12 cellular contexts compared by ENCODE assay signal in genomic region chr14:101726954-101727302, GRCh38. TPM values are rescaled to one million over a fixed set of nuclear protein-coding genes. Genes with fewer than 3 reads are reported as not detected.
DNase-seq lines count a peak whose midpoint lies in the region; ATAC-seq and TF ChIP-seq lines count a peak whose summit lies in the region.
"Had no signal": no experiment of that assay in that cellular context is flagged by ENCODE, and none has a peak within 500 bp of the region (broad histone marks: within the 10 kb centered on the region; RNA-seq: fewer than 3 reads in every experiment).

No MANE protein-coding gene starts in this region.

- no peak overlapping the region for H2AFZ ChIP-seq in neural progenitor cell (replicated peaks)

- no peak overlapping the region for H3K9ac ChIP-seq in neural progenitor cell

- CTCF ChIA-PET in CD4-positive, alpha-beta memory T cell (lab: Charles Lee; ENCODE audit: partially characterized antibody), result interaction anchor here (0.9 to 1.4 kb wide), 2 partner anchors 19 to 44 kb away, joined by 3 to 6 read pairs; no protein-coding TSS in a partner anchor

- H3K9me3 Mint-ChIP-seq in CD14-positive monocyte (peaks cover 6 to 26% (median 12%) of the 10 kb centered on the region in 7 donors), neural progenitor cell (peaks cover 4% of the 10 kb centered on the region)
- H3K9me3 Mint-ChIP-seq in CD4-positive, alpha-beta memory T cell, result peaks cover 0 to 1% (median 0%) of the 10 kb centered on the region in 8 donors
- peaks cover 0 to 4% of the 10 kb centered on the region in 2 donors for H3K9me3 Mint-ChIP-seq in effector memory CD8-positive, alpha-beta T cell

- H3K27me3 Mint-ChIP-seq in CD14-positive monocyte (ENCODE audit: low read depth in 3 of 3) (peaks cover 11 to 21% (median 17%) of the 10 kb centered on the region in 3 donors), neural progenitor cell (ENCODE audit: insufficient read depth, low read depth) (peaks cover 2% of the 10 kb centered on the region)
- H3K27me3 Mint-ChIP-seq in CD4-positive, alpha-beta memory T cell, result no peaks in the 10 kb centered on the region
- no peaks in the 10 kb centered on the region for H3K27me3 Mint-ChIP-seq in effector memory CD8-positive, alpha-beta T cell
- H3K27me3 Mint-ChIP-seq: B cell had no signal

- H3K27me3 ChIP-seq in CD4-positive, alpha-beta memory T cell (ENCODE audit: insufficient read depth, low read length), result no peaks in the 10 kb centered on the region
- H3K27me3 ChIP-seq in neural progenitor cell, result no peaks in the 10 kb centered on the region

- no peaks in the 10 kb centered on the region for H3K9me3 ChIP-seq in CD4-positive, alpha-beta memory T cell (ENCODE audit: control insufficient read depth in 1 of 2, low read length in 2 of 2)
- H3K9me3 ChIP-seq in neural progenitor cell (ENCODE audit: low read depth), result no peaks in the 10 kb centered on the region

- intact Hi-C loops in CD14-positive monocyte (cut with micrococcal nuclease), result no loop called here
- intact Hi-C loops in CD4-positive, alpha-beta memory T cell (cut with micrococcal nuclease), result no loop called here

- H3K36me3 ChIP-seq in CD4-positive, alpha-beta memory T cell (ENCODE audit: insufficient read depth, low read length), result no peaks in the 10 kb centered on the region
- no peaks in the 10 kb centered on the region for H3K36me3 ChIP-seq in neural progenitor cell

- no peak for ATAC-seq in effector memory CD8-positive, alpha-beta T cell (replicated peaks)

- H3K27ac ChIP-seq in CD4-positive, alpha-beta memory T cell (ENCODE audit: low read depth, low read length), result no peak overlapping the region
- no peak overlapping the region for H3K27ac ChIP-seq in neural progenitor cell

- H3K79me2 ChIP-seq in neural progenitor cell (ENCODE audit: low read depth), result no peaks in the 10 kb centered on the region

- peaks cover 41% of the 10 kb centered on the region for H3K4me1 ChIP-seq in CD4-positive, alpha-beta memory T cell (ENCODE audit: insufficient read depth, low read length)
- peaks cover 7% of the 10 kb centered on the region for H3K4me1 ChIP-seq in neural progenitor cell

- no peak overlapping the region for H3K4me2 ChIP-seq in neural progenitor cell

- H3K36me3 Mint-ChIP-seq in CD14-positive monocyte, result peaks cover 0 to 2% of the 10 kb centered on the region in 2 donors
- H3K36me3 Mint-ChIP-seq in CD4-positive, alpha-beta memory T cell, result no peaks in the 10 kb centered on the region
- peaks cover 34% of the 10 kb centered on the region for H3K36me3 Mint-ChIP-seq in effector memory CD8-positive, alpha-beta T cell (ENCODE audit: insufficient read depth)
- no peaks in the 10 kb centered on the region for H3K36me3 Mint-ChIP-seq in neural progenitor cell

- H4K20me1 ChIP-seq in neural progenitor cell (ENCODE audit: low read depth), result no peaks in the 10 kb centered on the region

- no peak overlapping the region for H3K4me3 ChIP-seq in CD4-positive, alpha-beta memory T cell (ENCODE audit: low read length in 2 of 2)
- H3K4me3 ChIP-seq in neural progenitor cell, result no peak overlapping the region

- peak overlapping the region in 1 of 2 donors; percentile 78 for H3K4me3 Mint-ChIP-seq in CD14-positive monocyte
- H3K4me3 Mint-ChIP-seq in CD4-positive, alpha-beta memory T cell, result no peak overlapping the region
- H3K4me3 Mint-ChIP-seq in effector memory CD8-positive, alpha-beta T cell, result peak overlapping the region; percentile 49
- H3K4me3 Mint-ChIP-seq in neural progenitor cell, result no peak overlapping the region
- H3K4me3 Mint-ChIP-seq: B cell had no signal

- H3F3A ChIP-seq in neural progenitor cell (ENCODE audit: low read depth), result peaks cover 15% of the 10 kb centered on the region

- no peak for TF ChIP-seq CTCF in CD14-positive monocyte (IDR thresholded peaks at IDR 0.05)
- TF ChIP-seq CTCF in neural progenitor cell (IDR thresholded peaks at IDR 0.05), result no peak

- POLR2A ChIA-PET in CD4-positive, alpha-beta memory T cell (lab: Charles Lee; ENCODE audit: partially characterized antibody), result interaction anchor here (1.1 to 1.3 kb wide), 2 partner anchors 21 to 33 kb away, joined by 4 to 5 read pairs; no protein-coding TSS in a partner anchor

- H3K27ac Mint-ChIP-seq in CD14-positive monocyte, result peak overlapping the region in 5 of 7 donors; percentile 6 to 71 (median 48)
- peak overlapping the region in 4 of 7 donors; percentile 28 to 70 (median 58) for H3K27ac Mint-ChIP-seq in CD4-positive, alpha-beta memory T cell
- peak overlapping the region; percentile 11 to 88 for H3K27ac Mint-ChIP-seq in effector memory CD8-positive, alpha-beta T cell
- peak overlapping the region; percentile 31 for H3K27ac Mint-ChIP-seq in neural progenitor cell
- H3K27ac Mint-ChIP-seq: B cell had no signal

- DNase-seq in CD14-positive monocyte (ENCODE audit: low spot score) (no peak), neural progenitor cell (ENCODE audit: low spot score) (no peak), SKM-1 treated with dmso at 0.1 percent for 144 hours (lab: John Stamatoyannopoulos, UW; ENCODE audit: unreplicated experiment) (no peak), dermis blood vessel endothelial cell (no peak), cerebellar nuclear complex (lab: John Stamatoyannopoulos, UW) (no peak)
- DNase-seq in CD4-positive, alpha-beta memory T cell, result no peak
- DNase-seq in effector memory CD8-positive, alpha-beta T cell, result no peak
- DNase-seq: IMR-90, NCI-H1930, NCI-H2171, NCI-H82 had no signal

- H3K4me1 Mint-ChIP-seq in CD14-positive monocyte (peaks cover 47% of the 10 kb centered on the region), neural progenitor cell (peaks cover 15% of the 10 kb centered on the region)
- peaks cover 32 to 62% (median 43%) of the 10 kb centered on the region in 4 donors for H3K4me1 Mint-ChIP-seq in CD4-positive, alpha-beta memory T cell
- H3K4me1 Mint-ChIP-seq in effector memory CD8-positive, alpha-beta T cell (ENCODE audit: low read depth in 2 of 2), result peaks cover 48 to 77% of the 10 kb centered on the region in 2 donors

RNA-seq across cellular contexts. Expression of gene PPP2R5C, which starts 34.6 kb away (rescaled TPM):
- 10 to 100 TPM; 61.9 to 64.0 TPM for polyA plus RNA-seq in CD14-positive monocyte
- 100 to 1,000 TPM; 584 to 620 TPM for total RNA-seq in CD4-positive, alpha-beta memory T cell
- polyA plus RNA-seq in CD4-positive, alpha-beta memory T cell, result 100 to 1,000 TPM; 273 to 278 TPM
- total RNA-seq in neural progenitor cell (ENCODE audit: low replicate concordance) (113 and 183 TPM in 2 replicates), dermis blood vessel endothelial cell (80.8 and 88.9 TPM in 2 replicates)

Comparison
In these comparisons a context has a peak if more than half of its experiments do, and no peak if none do; other contexts are left out.
1. H3K4me3 Mint-ChIP-seq: peak in effector memory CD8-positive, alpha-beta T cell (2 of 2); none in CD4-positive, alpha-beta memory T cell (0 of 8) and neural progenitor cell (single experiment).
2. Peak in every context shown above with its lines, with median percentiles within 50 percentile points of each other: H3K27ac Mint-ChIP-seq.